In the genomic region with DNA sequence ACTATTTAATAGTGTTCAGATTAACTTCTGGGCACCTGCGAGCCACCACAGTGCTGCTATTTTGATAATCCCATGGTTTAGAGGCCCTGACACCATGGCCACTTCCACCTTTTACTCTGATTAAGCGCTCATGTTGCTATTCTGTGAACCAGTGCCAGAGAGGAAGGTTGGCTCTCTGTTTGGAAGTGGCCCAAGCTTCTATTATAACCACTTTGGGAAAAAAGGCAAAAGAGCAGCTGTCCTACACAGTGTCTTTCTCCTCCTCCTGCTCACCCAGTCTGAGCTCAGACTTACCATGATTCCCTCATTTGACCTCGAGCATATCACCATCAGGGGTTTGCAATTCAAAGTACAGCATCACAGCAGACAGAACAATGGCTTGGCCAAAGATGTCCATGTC, we compare ENCODE assay signal across 27 cellular contexts. TPM values are rescaled to one million over a fixed set of nuclear protein-coding genes. Genes with fewer than 3 reads are reported as not detected.
DNase-seq lines count a peak whose midpoint lies in the region; ATAC-seq, FAIRE-seq and TF ChIP-seq lines count a peak whose summit lies in the region.
"Had no signal": no experiment of that assay in that cellular context is flagged by ENCODE, and none has a peak within 500 bp of the region (broad histone marks: within the 10 kb centered on the region; RNA-seq: fewer than 3 reads in every experiment).

No MANE protein-coding gene starts in this region.

- H3K4me3 Mint-ChIP-seq in nephron progenitor cell, result no peak overlapping the region
- no peak overlapping the region for H3K4me3 Mint-ChIP-seq in naive thymus-derived CD8-positive, alpha-beta T cell
- H3K4me3 Mint-ChIP-seq: activated CD4-positive, alpha-beta memory T cell treated with anti-CD3 and anti-CD28 coated beads for 36 hours; activated T-cell treated with anti-CD3 and anti-CD28 coated beads, Interleukin-2, amount 50 U/mL, for 72 hours; neural crest cell; stimulated activated naive CD8-positive, alpha-beta T cell treated with anti-CD3 and anti-CD28 coated beads, Interleukin-15, amount 100 ng/mL, for 72 hours had no signal

- H3K4me1 Mint-ChIP-seq in nephron progenitor cell, result peaks cover 8% of the 10 kb centered on the region
- peaks cover 25 to 42% (median 37%) of the 10 kb centered on the region in 4 donors for H3K4me1 Mint-ChIP-seq in naive thymus-derived CD8-positive, alpha-beta T cell

- no peak for TF ChIP-seq CTCF in nephron progenitor cell (IDR thresholded peaks at IDR 0.05)

- peaks cover 30% of the 10 kb centered on the region for H3K9me3 Mint-ChIP-seq in nephron progenitor cell
- peaks cover 5 to 31% (median 19%) of the 10 kb centered on the region in 9 donors for H3K9me3 Mint-ChIP-seq in naive thymus-derived CD8-positive, alpha-beta T cell

- H3K36me3 Mint-ChIP-seq in nephron progenitor cell (ENCODE audit: low read depth), result peaks cover 70% of the 10 kb centered on the region
- peaks cover 34 to 46% (median 45%) of the 10 kb centered on the region in 3 donors for H3K36me3 Mint-ChIP-seq in naive thymus-derived CD8-positive, alpha-beta T cell

- DNase-seq in EH (ENCODE audit: low read depth) (peak; percentile 45), M059J (ENCODE audit: low read depth) (peak; percentile 48), cerebellar cortex (ENCODE audit: low spot score) (peak; percentile 40), nephron progenitor cell (no peak), urothelium cell line (ENCODE audit: low spot score) (no peak), NCI-H2227 (lab: John Stamatoyannopoulos, UW; ENCODE audit: unreplicated experiment) (no peak)
- no peak for DNase-seq in naive thymus-derived CD8-positive, alpha-beta T cell
- DNase-seq: activated CD4-positive, alpha-beta memory T cell treated with anti-CD3 and anti-CD28 coated beads for 36 hours; activated CD4-positive, CD25-positive, alpha-beta regulatory T cell treated with anti-CD3 and anti-CD28 coated beads, Interleukin-2, amount 50 U/mL, for 72 hours; activated T-cell treated with anti-CD3 and anti-CD28 coated beads, Interleukin-2, amount 50 U/mL, for 72 hours; BE2C; esophagus squamous epithelium; head of caudate nucleus; Karpas-422; kidney; MV-4-11; NCI-H1436; NCI-H510A; right cardiac atrium; SHP77; stimulated activated CD4-positive, alpha-beta T cell treated with anti-CD3 and anti-CD28 coated beads, Interleukin-2, amount 100 ng/mL, for 48 hours; stimulated activated naive CD8-positive, alpha-beta T cell treated with anti-CD3 and anti-CD28 coated beads, Interleukin-15, amount 100 ng/mL, for 72 hours had no signal

- H3K27me3 Mint-ChIP-seq in nephron progenitor cell (ENCODE audit: low read depth, poor library complexity), result peaks cover 5% of the 10 kb centered on the region
- no peaks in the 10 kb centered on the region for H3K27me3 Mint-ChIP-seq in naive thymus-derived CD8-positive, alpha-beta T cell
- H3K27me3 Mint-ChIP-seq: activated CD4-positive, alpha-beta memory T cell treated with anti-CD3 and anti-CD28 coated beads for 36 hours; stimulated activated naive CD8-positive, alpha-beta T cell treated with anti-CD3 and anti-CD28 coated beads, Interleukin-15, amount 100 ng/mL, for 72 hours had no signal

- POLR2A ChIA-PET in naive thymus-derived CD8-positive, alpha-beta T cell (lab: Charles Lee), result interaction anchor here (0.7 to 1.0 kb wide), 4 partner anchors 9 to 82 kb away, joined by 3 to 5 read pairs (median 3); a partner anchor contains a TSS

- H3K27ac Mint-ChIP-seq in nephron progenitor cell, result peak overlapping the region; percentile 50
- peak overlapping the region in 3 of 10 donors; percentile 1 to 69 (median 12) for H3K27ac Mint-ChIP-seq in naive thymus-derived CD8-positive, alpha-beta T cell
- H3K27ac Mint-ChIP-seq: activated CD4-positive, alpha-beta memory T cell treated with anti-CD3 and anti-CD28 coated beads for 36 hours; activated T-cell treated with anti-CD3 and anti-CD28 coated beads, Interleukin-2, amount 50 U/mL, for 72 hours had no signal

- no peak for ATAC-seq in naive thymus-derived CD8-positive, alpha-beta T cell
- ATAC-seq: activated T-cell treated with anti-CD3 and anti-CD28 coated beads, Interleukin-2, amount 50 U/mL, for 72 hours; foreskin keratinocyte; HCT116; HepG2; stimulated activated naive CD8-positive, alpha-beta T cell treated with anti-CD3 and anti-CD28 coated beads, Interleukin-15, amount 100 ng/mL, for 72 hours had no signal

- no peak for FAIRE-seq in urothelium cell line (lab: Jason Lieb, UNC)
- FAIRE-seq: G401.6, HepG2, kidney had no signal

RNA-seq across cellular contexts. Expression of a gene that starts 23.3 kb away (rescaled TPM):
- total RNA-seq in M059J (2014; rRNA removed; shearing (Covaris generic)), result 8.3 and 18.5 TPM in 2 replicates
- total RNA-seq in naive thymus-derived CD8-positive, alpha-beta T cell, result 100 to 1,000 TPM; 189 to 206 TPM
- 10 to 100 TPM; 47.7 to 94.7 (median 62.4) TPM for polyA plus RNA-seq in naive thymus-derived CD8-positive, alpha-beta T cell

Comparison
In these comparisons a context has a peak if more than half of its experiments do, and no peak if none do; other contexts are left out.
1. DNase-seq: peak in EH (single experiment), M059J (single experiment) and cerebellar cortex (single experiment); none in nephron progenitor cell (single experiment), naive thymus-derived CD8-positive, alpha-beta T cell (0 of 10), urothelium cell line (single experiment) and NCI-H2227 (single experiment).